ENCODE assay signal across 16 cellular contexts in the genomic region with DNA sequence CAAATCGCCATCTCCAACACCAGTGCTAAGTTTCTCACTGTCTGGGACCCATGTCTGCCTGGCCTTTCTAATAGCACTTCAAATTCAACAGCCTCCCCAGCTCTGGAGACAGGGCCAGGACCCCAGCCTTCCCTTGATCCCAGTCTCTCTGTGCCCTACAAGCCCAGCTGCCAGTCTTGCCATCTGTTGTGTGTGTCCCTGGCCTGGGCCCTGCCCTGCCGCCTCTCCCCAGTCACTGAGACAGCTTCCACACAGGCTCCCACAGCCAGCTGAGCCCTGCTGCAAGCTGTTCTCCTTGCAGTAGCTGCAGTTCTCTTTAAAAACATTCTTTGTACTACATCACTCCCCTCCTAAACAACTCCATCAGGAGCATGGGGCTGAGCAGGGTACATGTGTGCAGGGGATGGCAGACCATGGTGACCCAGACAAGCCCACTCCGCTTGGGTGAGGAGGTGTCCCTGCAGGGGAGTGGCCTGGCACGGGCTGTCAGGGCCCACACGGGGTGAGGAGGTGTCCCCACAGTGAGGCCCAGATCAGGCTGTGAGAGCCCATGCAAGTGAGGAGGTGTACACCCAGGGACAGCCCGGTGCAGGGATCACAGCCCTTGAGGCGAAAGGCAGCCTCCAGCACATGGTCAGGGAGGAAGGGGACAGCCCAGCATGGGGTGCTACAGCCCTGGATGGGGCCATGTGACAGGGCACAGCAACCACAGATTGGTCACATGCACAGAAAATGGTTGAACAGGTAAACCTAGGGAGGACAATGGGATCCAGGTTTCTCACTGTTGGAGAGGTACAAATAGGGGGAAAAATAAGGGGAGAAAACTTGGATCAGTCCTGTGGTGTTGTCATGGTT. TPM values are rescaled to one million over a fixed set of nuclear protein-coding genes. Genes with fewer than 3 reads are reported as not detected.
DNase-seq lines count a peak whose midpoint lies in the region; ATAC-seq and TF ChIP-seq lines count a peak whose summit lies in the region.
"Had no signal": no experiment of that assay in that cellular context is flagged by ENCODE, and none has a peak within 500 bp of the region (broad histone marks: within the 10 kb centered on the region; RNA-seq: fewer than 3 reads in every experiment).

No MANE protein-coding gene starts in this region.

- no peak overlapping the region for H3K27ac Mint-ChIP-seq in endodermal cell
- no peak overlapping the region for H3K27ac Mint-ChIP-seq in Calu3 (ENCODE audit: unreplicated experiment)

- 91% methylated on average over 5 to 7 of the region's 7 CpGs for WGBS in endodermal cell (ENCODE audit: insufficient coverage in 1 of 2, insufficient read length in 1 of 2), 2 experiments

- no peak for ATAC-seq in sciatic nerve
- ATAC-seq: HCT116, WTC11 had no signal

- H3K4me3 ChIP-seq in WERI-Rb-1 (ENCODE audit: low read depth, low read length): peak overlapping the region; percentile 67; the same call in 1 of the 2 replicates
- no peak overlapping the region for H3K4me3 ChIP-seq in endodermal cell (ENCODE audit: low read length)
- H3K4me3 ChIP-seq: BLaER1 treated with 17β-estradiol and CSF1 and Interleukin-3, amounts not matched to agents 10 nM and 100 nM; coronary artery had no signal

- H3K36me3 ChIP-seq in WERI-Rb-1 (peaks cover 75% of the 10 kb centered on the region), endodermal cell (ENCODE audit: control insufficient read depth, insufficient read depth, low read length) (peaks cover 49% of the 10 kb centered on the region)

- H3K27me3 ChIP-seq in WERI-Rb-1 (ENCODE audit: insufficient read depth, low read depth, severe bottlenecking) (no peaks in the 10 kb centered on the region), endodermal cell (ENCODE audit: control insufficient read depth, insufficient read depth, low read length, poor library complexity, severe bottlenecking) (no peaks in the 10 kb centered on the region)
- H3K27me3 ChIP-seq: BLaER1 treated with 17β-estradiol and CSF1 and Interleukin-3, amounts not matched to agents 10 nM and 100 nM had no signal

- in situ Hi-C loops in G401 (cut with HindIII; ENCODE audit: low sequenced_read_pairs): no loop called here

- peaks cover 70% of the 10 kb centered on the region for H3K36me3 Mint-ChIP-seq in endodermal cell (ENCODE audit: low read depth)
- H3K36me3 Mint-ChIP-seq in Calu3 (ENCODE audit: insufficient read depth, unreplicated experiment): no peaks in the 10 kb centered on the region

- DNase-seq in G401 (ENCODE audit: low spot score) (peak; percentile 71), WERI-Rb-1 (peak; percentile 76), endodermal cell (peak; percentile 29), sciatic nerve (ENCODE audit: low spot score) (peak; percentile 38), Calu3 (no peak), GM10248 (ENCODE audit: extremely low spot score) (no peak), NCI-H2107 treated with DMSO at 0.1 percent for 48 hours (lab: John Stamatoyannopoulos, UW; ENCODE audit: unreplicated experiment) (no peak)
- DNase-seq: activated effector memory CD4-positive, alpha-beta T cell treated with anti-CD3 and anti-CD28 coated beads, Interleukin-2, amount 50 U/mL, for 16 hours; IMR-90; NCI-H526; Right ventricle myocardium superior had no signal

- H3K27ac ChIP-seq in WERI-Rb-1: peak overlapping the region; percentile 97
- H3K27ac ChIP-seq in endodermal cell (ENCODE audit: low read depth, low read length): peak overlapping the region; percentile 22
- H3K27ac ChIP-seq: coronary artery had no signal

- POLR2A ChIA-PET in GM10248 (lab: Yijun Ruan, JAX): no interaction called here

- no peaks in the 10 kb centered on the region for H3K9me3 ChIP-seq in WERI-Rb-1 (ENCODE audit: severe bottlenecking)
- no peaks in the 10 kb centered on the region for H3K9me3 ChIP-seq in endodermal cell (ENCODE audit: control insufficient read depth, low read length)
- H3K9me3 ChIP-seq: BLaER1 treated with 17β-estradiol and CSF1 and Interleukin-3, amounts not matched to agents 10 nM and 100 nM had no signal

- intact Hi-C loops in sciatic nerve (cut with DNase I): no loop called here
- intact Hi-C loops in Calu3 (cut with micrococcal nuclease; ENCODE audit: unreplicated experiment): no loop called here

- no TSS peak for BruUV-seq in Calu3 (replicated peaks; lab: Mats Ljungman, UMichigan)

- H3K27me3 Mint-ChIP-seq in endodermal cell (ENCODE audit: insufficient read depth): no peaks in the 10 kb centered on the region
- H3K27me3 Mint-ChIP-seq in Calu3 (ENCODE audit: unreplicated experiment): no peaks in the 10 kb centered on the region

- TF ChIP-seq CTCF in WERI-Rb-1 (IDR thresholded peaks at IDR 0.05; ENCODE audit: low read depth, low read length) (no peak), endodermal cell (conservative IDR thresholded peaks at IDR 0.05) (no peak), Calu3 (IDR thresholded peaks at IDR 0.05; ENCODE audit: unreplicated experiment) (no peak), GM10248 (IDR thresholded peaks at IDR 0.05; ENCODE audit: control extremely low read depth, extremely low read depth, low read depth, missing control alignments) (no peak)

- CTCF ChIA-PET in Calu3 (lab: Charles Lee) (no interaction called here), GM10248 (lab: Yijun Ruan, JAX) (interaction anchor here (0.8 to 1.8 kb wide), 6 partner anchors 10 to 100 kb away, joined by 3 to 5 read pairs (median 4); no protein-coding TSS in a partner anchor)

- no peak overlapping the region for H3K9ac ChIP-seq in endodermal cell (ENCODE audit: extremely low read depth, low read length, poor library complexity, severe bottlenecking)
- H3K9ac ChIP-seq: BLaER1 treated with 17β-estradiol and CSF1 and Interleukin-3, amounts not matched to agents 10 nM and 100 nM had no signal

- no peak overlapping the region for H3K4me3 Mint-ChIP-seq in endodermal cell
- H3K4me3 Mint-ChIP-seq in Calu3 (ENCODE audit: low read depth, unreplicated experiment): no peak overlapping the region
- H3K4me3 Mint-ChIP-seq: WTC11 had no signal

- no peaks in the 10 kb centered on the region for H3K4me1 ChIP-seq in endodermal cell (ENCODE audit: control insufficient read depth, insufficient read depth, low read length)

- H3K4me1 Mint-ChIP-seq in endodermal cell (peaks cover 16% of the 10 kb centered on the region), Calu3 (ENCODE audit: low read depth, unreplicated experiment) (no peaks in the 10 kb centered on the region)
- H3K4me1 Mint-ChIP-seq: WTC11 had no signal

- no peaks in the 10 kb centered on the region for H3K9me3 Mint-ChIP-seq in endodermal cell
- H3K9me3 Mint-ChIP-seq in Calu3 (ENCODE audit: low read depth, unreplicated experiment): no peaks in the 10 kb centered on the region
- H3K9me3 Mint-ChIP-seq: WTC11 had no signal

RNA-seq across cellular contexts. Expression of a gene that starts 16.2 kb away (rescaled TPM):
- not detected in 2 replicates for total RNA-seq in G401 (2014; rRNA removed; shearing (Covaris generic))
- not detected for total RNA-seq in endodermal cell
- not detected for polyA plus RNA-seq in endodermal cell (2013, experiment 1 of 2)
- polyA plus RNA-seq in endodermal cell (2013, experiment 2 of 2): not detected
- total RNA-seq in sciatic nerve: 6.7 TPM
- total RNA-seq in Calu3 (2022): not detected in 2 replicates
- total RNA-seq: IMR-90, renal cortical epithelial cell, WTC11 had no signal
- polyA plus RNA-seq: IMR-90 had no signal

RNA-seq across cellular contexts. Expression of a gene that starts 27.3 kb away (rescaled TPM):
- total RNA-seq in G401 (2014; rRNA removed; shearing (Covaris generic)): 94.6 and 98.6 TPM in 2 replicates
- total RNA-seq in endodermal cell (10 to 100 TPM; 60.2 to 65.6 TPM), sciatic nerve (47.3 TPM), Calu3 (2022) (29.9 and 30.7 TPM in 2 replicates)
- 76.8 TPM for polyA plus RNA-seq in endodermal cell (2013, experiment 1 of 2)
- 70.0 TPM for polyA plus RNA-seq in endodermal cell (2013, experiment 2 of 2)

Comparison
In these comparisons a context has a peak if more than half of its experiments do, and no peak if none do; other contexts are left out.
1. DNase-seq: peak in G401 (single experiment), WERI-Rb-1 (single experiment), endodermal cell (single experiment) and sciatic nerve (single experiment); none in Calu3 (single experiment), GM10248 (single experiment) and NCI-H2107 treated with DMSO at 0.1 percent for 48 hours (single experiment).